Comparison of ENCODE assay signal across 11 cellular contexts in the genomic region with DNA sequence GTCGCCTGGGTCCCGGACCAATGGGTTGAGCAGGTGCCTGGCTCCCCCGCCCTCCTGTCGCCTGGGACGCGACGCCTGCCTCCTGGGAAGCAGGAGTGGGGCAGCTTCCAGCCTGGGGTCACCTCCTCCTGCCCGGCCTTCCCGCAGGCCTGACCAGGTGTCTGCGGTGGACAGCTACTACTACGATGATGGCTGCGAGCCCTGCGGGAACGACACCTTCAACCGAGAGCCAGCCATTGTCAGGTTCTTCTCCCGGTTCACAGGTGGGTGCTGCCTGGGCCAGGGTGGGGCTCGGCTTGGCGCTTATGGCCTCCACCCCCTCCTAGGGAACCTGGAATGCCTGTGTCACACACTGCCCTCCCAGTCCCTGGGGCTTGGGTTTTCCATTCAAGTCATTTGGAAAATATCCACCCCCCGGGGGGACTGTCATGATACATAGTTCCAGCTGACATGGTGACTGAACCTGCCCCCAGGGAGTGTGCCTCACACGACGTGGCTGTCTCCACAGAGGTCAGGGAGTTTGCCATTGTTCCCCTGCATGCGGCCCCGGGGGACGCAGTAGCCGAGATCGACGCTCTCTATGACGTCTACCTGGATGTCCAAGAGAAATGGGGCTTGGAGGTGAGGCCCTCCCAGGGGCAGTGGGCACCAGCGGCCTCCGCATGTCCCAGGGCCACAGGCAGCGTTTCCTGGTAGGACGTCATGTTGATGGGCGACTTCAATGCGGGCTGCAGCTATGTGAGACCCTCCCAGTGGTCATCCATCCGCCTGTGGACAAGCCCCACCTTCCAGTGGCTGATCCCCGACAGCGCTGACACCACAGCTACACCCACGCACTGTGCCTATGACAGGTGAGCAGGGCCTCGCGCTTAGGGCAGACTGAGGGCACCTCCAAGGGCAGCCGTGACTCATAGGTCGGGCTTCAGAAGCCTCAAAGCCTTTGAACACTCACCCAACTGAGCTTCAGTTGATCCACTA. TPM values are rescaled to one million over a fixed set of nuclear protein-coding genes. Genes with fewer than 3 reads are reported as not detected.
DNase-seq lines count a peak whose midpoint lies in the region; ATAC-seq, FAIRE-seq and TF ChIP-seq lines count a peak whose summit lies in the region.
"Had no signal": no experiment of that assay in that cellular context is flagged by ENCODE, and none has a peak within 500 bp of the region (broad histone marks: within the 10 kb centered on the region; RNA-seq: fewer than 3 reads in every experiment).

No MANE protein-coding gene starts in this region.

- ATAC-seq in GM21723 (IDR thresholded peaks at IDR 0.05; ENCODE audit: unreplicated experiment) (no peak), HG02678 (IDR thresholded peaks at IDR 0.05; ENCODE audit: unreplicated experiment) (no peak)

- no peak for TF ChIP-seq CTCF in 22Rv1 (IDR thresholded peaks at IDR 0.05)

- DNase-seq in H54 (ENCODE audit: insufficient read length, low spot score) (peak; percentile 57), amniotic epithelial cell (ENCODE audit: low read depth) (peak; percentile 28), posterior vena cava (ENCODE audit: low spot score) (peak; percentile 76), NAMALWA (ENCODE audit: low spot score) (no peak), GDM1 (lab: John Stamatoyannopoulos, UW) (no peak)
- DNase-seq: IMR-90; NCI-H2029; NK-92 treated with Interleukin-12 subunit alpha and Interleukin-12 subunit beta, amount 100 ng/mL, for 24 hours had no signal

- FAIRE-seq in H54 (lab: Jason Lieb, UNC): no peak

- intact Hi-C loops in posterior vena cava (cut with DNase I): no loop called here

- no peak for TF ChIP-seq POLR2A in H54 (IDR thresholded peaks at IDR 0.05; ENCODE audit: low read depth, low read length)

- peak overlapping the region; percentile 43; the same call in 1 of the 2 replicates for H3K27ac ChIP-seq in 22Rv1

RNA-seq across cellular contexts. Expression of gene DNASE1, which starts 2.3 kb away (rescaled TPM):
- total RNA-seq in posterior vena cava: 1 to 10 TPM; 4.0 to 6.2 TPM

RNA-seq across cellular contexts. Expression of gene SLX4, which starts 45.4 kb away (rescaled TPM):
- total RNA-seq in posterior vena cava: 1 to 10 TPM; 4.5 to 4.9 TPM

Comparison
In these comparisons a context has a peak if more than half of its experiments do, and no peak if none do; other contexts are left out.
1. DNase-seq: peak in H54 (single experiment), amniotic epithelial cell (single experiment) and posterior vena cava (single experiment); none in NAMALWA (single experiment) and GDM1 (single experiment).